Comparison of ENCODE assay signal across 11 cellular contexts in genomic region chr11:116885951-116886629, GRCh38. TPM values are rescaled to one million over a fixed set of nuclear protein-coding genes. Genes with fewer than 3 reads are reported as not detected.
DNase-seq lines count a peak whose midpoint lies in the region; ATAC-seq and TF ChIP-seq lines count a peak whose summit lies in the region.
"Had no signal": no experiment of that assay in that cellular context is flagged by ENCODE, and none has a peak within 500 bp of the region (broad histone marks: within the 10 kb centered on the region; RNA-seq: fewer than 3 reads in every experiment).

No MANE protein-coding gene starts in this region.

- H3K27ac Mint-ChIP-seq in endodermal cell: no peak overlapping the region
- no peak overlapping the region for H3K27ac Mint-ChIP-seq in chondrocyte (ENCODE audit: unreplicated experiment)
- H3K27ac Mint-ChIP-seq: activated CD8-positive, alpha-beta memory T cell treated with anti-CD3 and anti-CD28 coated beads, Interleukin-2, amount 10 ng/mL, durations not matched to agents 7 days and 5 days had no signal

- H3K36me3 Mint-ChIP-seq in endodermal cell (ENCODE audit: low read depth) (peaks cover 14% of the 10 kb centered on the region), chondrocyte (ENCODE audit: low read depth) (peaks cover 2% of the 10 kb centered on the region)

- H3K27ac ChIP-seq in caudate nucleus (ENCODE audit: low read depth, low read length): peak overlapping the region; percentile 88
- H3K27ac ChIP-seq in endodermal cell (ENCODE audit: low read depth, low read length): no peak overlapping the region

- no peaks in the 10 kb centered on the region for H3K4me1 ChIP-seq in endodermal cell (ENCODE audit: control insufficient read depth, insufficient read depth, low read length)

- 94 to 98% methylated on average over 3 to 4 of the region's 4 CpGs for WGBS in endodermal cell (ENCODE audit: insufficient coverage in 1 of 2, insufficient read length in 1 of 2), 2 experiments

- no peaks in the 10 kb centered on the region for H3K27me3 ChIP-seq in endodermal cell (ENCODE audit: control insufficient read depth, insufficient read depth, low read length, poor library complexity, severe bottlenecking)

- TF ChIP-seq CTCF in endodermal cell (conservative IDR thresholded peaks at IDR 0.05) (no peak), chondrocyte (IDR thresholded peaks at IDR 0.05) (no peak)

- H3K27me3 Mint-ChIP-seq in endodermal cell (ENCODE audit: insufficient read depth) (no peaks in the 10 kb centered on the region), chondrocyte (ENCODE audit: low read depth) (no peaks in the 10 kb centered on the region)
- H3K27me3 Mint-ChIP-seq: activated CD8-positive, alpha-beta memory T cell treated with anti-CD3 and anti-CD28 coated beads, Interleukin-2, amount 10 ng/mL, durations not matched to agents 7 days and 5 days had no signal

- intact Hi-C loops in left ventricle myocardium superior (cut with micrococcal nuclease): no loop called here

- no peaks in the 10 kb centered on the region for H3K9me3 Mint-ChIP-seq in endodermal cell
- H3K9me3 Mint-ChIP-seq in chondrocyte (ENCODE audit: low read depth): no peaks in the 10 kb centered on the region

- DNase-seq in DMS79 treated with DMSO at 0.1 percent for 48 hours (lab: John Stamatoyannopoulos, UW): peak; percentile 28
- DNase-seq in caudate nucleus (lab: John Stamatoyannopoulos, UW): peak in 8 of 61 donors; percentile 18 to 60 (median 40)
- no peak for DNase-seq in left ventricle myocardium superior
- DNase-seq in renal cortical epithelial cell (ENCODE audit: low read depth): peak; percentile 64
- no peak for DNase-seq in SKM-1 treated with dmso at 0.1 percent for 144 hours (lab: John Stamatoyannopoulos, UW; ENCODE audit: unreplicated experiment)
- no peak for DNase-seq in endodermal cell
- no peak for DNase-seq in chondrocyte (ENCODE audit: low spot score)
- DNase-seq: activated CD8-positive, alpha-beta memory T cell treated with anti-CD3 and anti-CD28 coated beads, Interleukin-2, amount 10 ng/mL, durations not matched to agents 7 days and 5 days; NCI-H1092 treated with DMSO at 0.1 percent for 48 hours; NCI-H510A had no signal

- ATAC-seq in left ventricle myocardium superior (peak; percentile 83), GM19035 (IDR thresholded peaks at IDR 0.05; ENCODE audit: unreplicated experiment) (no peak)
- ATAC-seq: activated CD8-positive, alpha-beta memory T cell treated with anti-CD3 and anti-CD28 coated beads, Interleukin-2, amount 10 ng/mL, durations not matched to agents 7 days and 5 days had no signal

- peaks cover 5% of the 10 kb centered on the region for H3K36me3 ChIP-seq in endodermal cell (ENCODE audit: control insufficient read depth, insufficient read depth, low read length)

- H3K9ac ChIP-seq in endodermal cell (ENCODE audit: extremely low read depth, low read length, poor library complexity, severe bottlenecking): no peak overlapping the region

- H3K4me1 Mint-ChIP-seq in endodermal cell (no peaks in the 10 kb centered on the region), chondrocyte (ENCODE audit: low read depth) (peaks cover 31% of the 10 kb centered on the region)

- H3K4me3 ChIP-seq in endodermal cell (ENCODE audit: low read length): no peak overlapping the region

- no peaks in the 10 kb centered on the region for H3K9me3 ChIP-seq in endodermal cell (ENCODE audit: control insufficient read depth, low read length)

- H3K4me3 Mint-ChIP-seq in endodermal cell (no peak overlapping the region), chondrocyte (ENCODE audit: unreplicated experiment) (no peak overlapping the region)
- H3K4me3 Mint-ChIP-seq: activated CD8-positive, alpha-beta memory T cell treated with anti-CD3 and anti-CD28 coated beads, Interleukin-2, amount 10 ng/mL, durations not matched to agents 7 days and 5 days had no signal

RNA-seq across cellular contexts. Expression of gene APOA1, which starts 48.7 kb away (rescaled TPM):
- total RNA-seq in left ventricle myocardium superior (9.2 TPM), renal cortical epithelial cell (0.10 TPM in 1 of 2 replicates, not detected in the other), endodermal cell (100 to 1,000 TPM in 1 of 2 donors, 10 to 100 TPM in 1; 91.8 to 120 TPM), chondrocyte (not detected in 3 replicates)
- polyA plus RNA-seq in endodermal cell (2013, experiment 1 of 2): 75.6 TPM
- 63.3 TPM for polyA plus RNA-seq in endodermal cell (2013, experiment 2 of 2)

RNA-seq across cellular contexts. Expression of gene APOC3, which starts 56.4 kb away (rescaled TPM):
- total RNA-seq in left ventricle myocardium superior (not detected), renal cortical epithelial cell (not detected in 2 replicates), endodermal cell (not detected), chondrocyte (not detected in 3 replicates)
- not detected for polyA plus RNA-seq in endodermal cell (2013, experiment 1 of 2)
- not detected for polyA plus RNA-seq in endodermal cell (2013, experiment 2 of 2)
- total RNA-seq: activated CD8-positive, alpha-beta memory T cell treated with anti-CD3 and anti-CD28 coated beads, Interleukin-2, amount 10 ng/mL, durations not matched to agents 7 days and 5 days had no signal

Comparison
In these comparisons a context has a peak if more than half of its experiments do, and no peak if none do; other contexts are left out.
1. DNase-seq: peak in DMS79 treated with DMSO at 0.1 percent for 48 hours (single experiment) and renal cortical epithelial cell (single experiment); none in left ventricle myocardium superior (single experiment), SKM-1 treated with dmso at 0.1 percent for 144 hours (single experiment), endodermal cell (single experiment) and chondrocyte (single experiment).